8 cellular contexts compared by ENCODE assay signal in the genomic region with DNA sequence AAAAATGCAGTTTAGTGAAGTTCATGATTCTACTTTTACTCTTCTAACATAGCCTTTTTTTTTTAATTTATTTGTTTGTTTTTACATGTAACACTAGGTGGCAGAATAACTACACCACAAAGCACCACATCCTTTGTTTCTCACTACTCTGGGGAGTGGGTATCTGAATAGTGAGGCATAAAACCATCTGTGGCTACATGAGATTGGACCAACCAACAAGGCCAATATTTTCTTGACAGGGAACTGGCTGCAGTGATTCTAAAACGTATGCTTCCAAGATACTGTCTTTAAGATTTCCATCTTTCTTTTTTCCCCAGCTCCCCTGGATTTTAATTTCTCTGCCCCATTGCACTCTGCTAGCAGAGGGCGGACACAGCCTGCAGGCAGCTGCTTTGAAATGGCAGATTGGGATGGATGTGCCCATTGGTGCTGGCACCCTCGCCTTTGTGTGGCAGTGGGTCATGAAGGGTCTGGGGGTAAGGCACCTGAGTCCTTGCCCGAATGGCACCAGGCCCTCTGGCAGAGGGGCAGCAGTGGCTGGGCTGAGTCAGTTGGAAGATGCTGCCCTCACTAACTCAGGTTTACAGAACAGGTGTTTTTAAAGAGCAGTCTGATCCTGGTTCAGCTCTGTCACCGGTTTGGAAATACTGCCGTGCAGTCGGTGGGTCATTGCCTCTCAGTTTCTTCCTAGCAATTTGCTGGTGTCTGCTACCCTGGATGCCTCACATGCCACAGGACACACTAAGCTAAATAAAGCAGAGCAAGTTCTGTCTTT.
DNase-seq lines count a peak whose midpoint lies in the region; ATAC-seq and TF ChIP-seq lines count a peak whose summit lies in the region.

No MANE protein-coding gene starts in this region.

- intact Hi-C loops in natural killer cell (cut with micrococcal nuclease): loop anchor here (1.0 to 5.0 kb wide), 3 partner anchors 104 to 568 kb away; no protein-coding TSS in a partner anchor

- H3K27ac Mint-ChIP-seq in natural killer cell: peak overlapping the region; percentile 51 to 66

- H3K27me3 Mint-ChIP-seq in natural killer cell (ENCODE audit: low read depth in 2 of 2): no peaks in the 10 kb centered on the region

- TF ChIP-seq CTCF in natural killer cell (IDR thresholded peaks at IDR 0.05): peak; percentile 74

- H3K36me3 Mint-ChIP-seq in natural killer cell: no peaks in the 10 kb centered on the region

- ATAC-seq in natural killer cell: peak; percentile 73 to 80 (median 73)
- no peak for ATAC-seq in GM18517 (IDR thresholded peaks at IDR 0.05; ENCODE audit: unreplicated experiment)

- H3K9me3 Mint-ChIP-seq in natural killer cell: no peaks in the 10 kb centered on the region

- DNase-seq in 8988T (peak; percentile 15), ELF-1 (ENCODE audit: low read depth, low spot score) (peak; percentile 47), NAMALWA (ENCODE audit: low spot score) (peak; percentile 62), SW480 (ENCODE audit: low spot score) (peak; percentile 71), fibroblast of gingiva (ENCODE audit: low read depth) (peak; percentile 73), natural killer cell (no peak)
- DNase-seq in stimulated activated CD8-positive, alpha-beta memory T cell treated with anti-CD3 and anti-CD28 coated beads, Interleukin-4, amount 100 ng/mL, for 48 hours: no peak

- no peak overlapping the region for H3K4me3 Mint-ChIP-seq in natural killer cell

- peaks cover 13 to 31% of the 10 kb centered on the region in 2 donors for H3K4me1 Mint-ChIP-seq in natural killer cell

Comparison
In these comparisons a context has a peak if more than half of its experiments do, and no peak if none do; other contexts are left out.
1. DNase-seq: peak in 8988T (single experiment), ELF-1 (single experiment), NAMALWA (single experiment), SW480 (single experiment) and fibroblast of gingiva (single experiment); none in natural killer cell (single experiment) and stimulated activated CD8-positive, alpha-beta memory T cell treated with anti-CD3 and anti-CD28 coated beads, Interleukin-4, amount 100 ng/mL, for 48 hours (single experiment).